Comparison of ENCODE assay signal across 1 cellular context in genomic region chr9:42388146-42388690, GRCh38.
TF ChIP-seq lines count a peak whose summit lies in the region.

No MANE protein-coding gene starts in this region.

TF ChIP-seq in H1, 55 proteins besides CTCF, POLR2A, EP300 and RAD21 (continued from another document):
- TF ChIP-seq USF2 (IDR thresholded peaks at IDR 0.05; ENCODE audit: low read length) (no peak), TAF1 (IDR thresholded peaks at IDR 0.05; ENCODE audit: low read depth, low read length) (no peak), CREB1 (IDR thresholded peaks at IDR 0.05) (no peak), SIRT6 (IDR thresholded peaks at IDR 0.05; ENCODE audit: low read length) (no peak), RFX5 (IDR thresholded peaks at IDR 0.05; ENCODE audit: borderline replicate concordance, low read depth, low read length) (no peak)
